ENCODE assay signal across 21 cellular contexts in the genomic region with DNA sequence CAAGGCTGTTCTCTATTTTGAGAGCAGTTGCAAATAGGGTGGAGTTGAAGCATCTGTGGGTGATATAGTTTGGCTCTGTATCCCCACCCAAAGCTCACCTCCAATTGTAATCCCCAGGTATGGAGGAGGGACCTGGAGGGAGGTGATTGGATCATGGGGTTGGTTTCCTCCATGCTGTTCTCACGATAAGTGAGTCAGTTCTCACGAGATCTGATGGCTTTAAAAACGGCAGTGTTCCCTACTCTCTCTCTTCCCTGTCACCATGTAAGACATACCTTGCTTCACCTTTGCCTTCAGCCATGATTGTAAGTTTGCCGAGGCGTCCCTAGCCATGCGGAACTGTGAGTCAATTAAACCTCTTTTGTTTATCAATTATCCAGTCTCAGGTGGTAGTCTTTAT.
"Had no signal": no experiment of that assay in that cellular context is flagged by ENCODE, and none has a peak within 500 bp of the region (broad histone marks: within the 10 kb centered on the region; RNA-seq: fewer than 3 reads in every experiment).

No MANE protein-coding gene starts in this region.

- FAIRE-seq: endometrium, pancreas had no signal

- H3K27me3 ChIP-seq: dorsolateral prefrontal cortex, esophagus squamous epithelium, neural progenitor cell, spleen, tibial artery, upper lobe of right lung, vagina had no signal

- H3K4me3 ChIP-seq: coronary artery, dorsolateral prefrontal cortex, esophagus squamous epithelium, neural progenitor cell, pancreas, prostate gland, spleen, tibial artery, upper lobe of right lung, vagina had no signal

- DNase-seq: dorsolateral prefrontal cortex; effector CD8-positive, alpha-beta T cell; esophagus squamous epithelium; head of caudate nucleus; hippocampal formation; left colon; natural killer cell; occipital lobe; pancreas; spleen; stimulated activated CD4-positive, alpha-beta T cell treated with anti-CD3 and anti-CD28 coated beads, Interleukin-15, amount 100 ng/mL, for 24 hours; stimulated activated CD4-positive, alpha-beta T cell treated with anti-CD3 and anti-CD28 coated beads, Interleukin-1b, Interleukin-23, amount 100 ng/mL, for 48 hours; stimulated activated CD4-positive, alpha-beta T cell treated with anti-CD3 and anti-CD28 coated beads, Interleukin-4, amount 100 ng/mL, for 24 hours; tibial artery; upper lobe of right lung had no signal

- H3K9ac ChIP-seq: neural progenitor cell had no signal

- ATAC-seq: natural killer cell; pancreas; stimulated activated memory B cell treated with anti-CD40 and anti-IgM and Interleukin-4, amounts not matched to agents 10 μg/mL and 1 μg/mL and 100 μg/mL, for 72 hours had no signal

- H3K27ac ChIP-seq: coronary artery, esophagus squamous epithelium, neural progenitor cell, pancreas, prostate gland, tibial artery, vagina had no signal

- H3K36me3 ChIP-seq: esophagus squamous epithelium, neural progenitor cell, pancreas, prostate gland, spleen, tibial artery, upper lobe of right lung, vagina had no signal

- H3K9me3 ChIP-seq: esophagus squamous epithelium, pancreas, prostate gland, tibial artery, upper lobe of right lung, vagina had no signal

- H3K4me1 ChIP-seq: neural progenitor cell, pancreas, prostate gland, spleen, upper lobe of right lung, vagina had no signal

- H2AFZ ChIP-seq: neural progenitor cell had no signal

- H3K4me2 ChIP-seq: neural progenitor cell had no signal
